Comparison of ENCODE assay signal across 12 cellular contexts in genomic region chr3:129022114-129022994, GRCh38. TPM values are rescaled to one million over a fixed set of nuclear protein-coding genes. Genes with fewer than 3 reads are reported as not detected.
DNase-seq lines count a peak whose midpoint lies in the region; ATAC-seq, FAIRE-seq and TF ChIP-seq lines count a peak whose summit lies in the region.
"Had no signal": no experiment of that assay in that cellular context is flagged by ENCODE, and none has a peak within 500 bp of the region (broad histone marks: within the 10 kb centered on the region; RNA-seq: fewer than 3 reads in every experiment).

No MANE protein-coding gene starts in this region.

- no peaks in the 10 kb centered on the region for H3K36me3 ChIP-seq in urinary bladder (ENCODE audit: insufficient read depth)

- no peaks in the 10 kb centered on the region for H3K36me3 Mint-ChIP-seq in T-helper 17 cell (ENCODE audit: low read depth)

- peaks cover 25% of the 10 kb centered on the region for H3K4me1 Mint-ChIP-seq in T-helper 17 cell

- H3K27ac ChIP-seq in urinary bladder (ENCODE audit: low read depth): peak overlapping the region; percentile 31
- H3K27ac ChIP-seq: RWPE1 had no signal

- H3K27me3 Mint-ChIP-seq in T-helper 17 cell: no peaks in the 10 kb centered on the region
- H3K27me3 Mint-ChIP-seq: activated B cell treated with CpG ODN at 0.5 μM for 24 hours had no signal

- ATAC-seq in T-helper 17 cell (no peak), HG03039 (IDR thresholded peaks at IDR 0.05; ENCODE audit: unreplicated experiment) (no peak)

- H3K27ac Mint-ChIP-seq in T-helper 17 cell: peak overlapping the region; percentile 79
- H3K27ac Mint-ChIP-seq: activated B cell treated with CpG ODN at 0.5 μM for 24 hours had no signal

- DNase-seq in T-helper 17 cell: no peak
- DNase-seq in fibroblast of the aortic adventitia (ENCODE audit: low read depth): peak; percentile 84
- DNase-seq in myocyte (ENCODE audit: low read depth): peak; percentile 62
- no peak for DNase-seq in SHP77 treated with DMSO at 0.1 percent for 48 hours (lab: John Stamatoyannopoulos, UW)
- DNase-seq in frontal cortex (ENCODE audit: low spot score in 2 of 2): no peak
- DNase-seq: activated B cell treated with CpG ODN at 0.5 μM for 24 hours; cerebellar nuclear complex; stimulated activated CD8-positive, alpha-beta memory T cell treated with anti-CD3 and anti-CD28 coated beads, Interleukin-4, amount 100 ng/mL, for 48 hours had no signal

- TF ChIP-seq CTCF in fibroblast of the aortic adventitia (IDR thresholded peaks at IDR 0.05; ENCODE audit: insufficient read depth, low read length): no peak

- FAIRE-seq in frontal cortex (lab: Jason Lieb, UNC): no peak

- H3K4me1 ChIP-seq in urinary bladder (ENCODE audit: insufficient read depth): no peaks in the 10 kb centered on the region

- H3K4me3 ChIP-seq in fibroblast of the aortic adventitia (ENCODE audit: low read depth, low read length): no peak overlapping the region
- no peak overlapping the region for H3K4me3 ChIP-seq in urinary bladder (ENCODE audit: low read depth, low read length)

- H3K9me3 ChIP-seq in T-helper 17 cell (ENCODE audit: control insufficient read depth, low read length, poor library complexity, severe bottlenecking): no peaks in the 10 kb centered on the region

- 51% methylated on average over 14 of the region's 14 CpGs for WGBS in urinary bladder

- H3K4me3 Mint-ChIP-seq in T-helper 17 cell: peak overlapping the region; percentile 25
- H3K4me3 Mint-ChIP-seq: activated B cell treated with CpG ODN at 0.5 μM for 24 hours had no signal

RNA-seq across cellular contexts. Expression of gene EFCC1, which starts 21.2 kb away (rescaled TPM):
- total RNA-seq in T-helper 17 cell: under 1 TPM in 1 of 2 donors, not detected in 1; 0.12 TPM
- not detected in 2 replicates for total RNA-seq in fibroblast of the aortic adventitia (ENCODE audit: low replicate concordance)
- total RNA-seq in myocyte: 1.6 and 4.6 TPM in 2 replicates
- polyA plus RNA-seq in myocyte (2012): 1.6 TPM
- total RNA-seq in urinary bladder: 5.7 TPM
- 4.3 TPM for polyA plus RNA-seq in urinary bladder
- 0.41 TPM for total RNA-seq in frontal cortex
- total RNA-seq: activated B cell treated with CpG ODN at 0.5 μM for 24 hours, M059J had no signal

RNA-seq across cellular contexts. Expression of gene CFAP92, which starts 28.5 kb away (rescaled TPM):
- total RNA-seq in T-helper 17 cell: under 1 TPM; 0.15 to 0.37 TPM
- total RNA-seq in fibroblast of the aortic adventitia (ENCODE audit: low replicate concordance): 0.49 TPM in 1 of 2 replicates, not detected in the other
- 0.05 and 0.08 TPM in 2 replicates for total RNA-seq in myocyte
- 0.64 TPM for polyA plus RNA-seq in myocyte (2012)
- 1.9 TPM for total RNA-seq in urinary bladder
- polyA plus RNA-seq in urinary bladder: 0.62 TPM
- total RNA-seq in frontal cortex: 1.6 TPM
- total RNA-seq: activated B cell treated with CpG ODN at 0.5 μM for 24 hours had no signal

RNA-seq across cellular contexts. Expression of gene GP9, which starts 38.2 kb away (rescaled TPM):
- total RNA-seq in T-helper 17 cell (10 to 100 TPM in 1 of 2 donors, 1 to 10 TPM in 1; 3.8 to 68.5 TPM), fibroblast of the aortic adventitia (ENCODE audit: low replicate concordance) (not detected in 2 replicates), myocyte (not detected in 2 replicates), urinary bladder (not detected), frontal cortex (not detected)
- polyA plus RNA-seq in myocyte (2012): not detected
- not detected for polyA plus RNA-seq in urinary bladder
- total RNA-seq: activated B cell treated with CpG ODN at 0.5 μM for 24 hours, M059J had no signal

Comparison
In these comparisons a context has a peak if more than half of its experiments do, and no peak if none do; other contexts are left out.
1. DNase-seq: peak in fibroblast of the aortic adventitia (single experiment) and myocyte (single experiment); none in T-helper 17 cell (0 of 3), SHP77 treated with DMSO at 0.1 percent for 48 hours (single experiment) and frontal cortex (0 of 2).